ENCODE assay signal across 29 cellular contexts in the genomic region with DNA sequence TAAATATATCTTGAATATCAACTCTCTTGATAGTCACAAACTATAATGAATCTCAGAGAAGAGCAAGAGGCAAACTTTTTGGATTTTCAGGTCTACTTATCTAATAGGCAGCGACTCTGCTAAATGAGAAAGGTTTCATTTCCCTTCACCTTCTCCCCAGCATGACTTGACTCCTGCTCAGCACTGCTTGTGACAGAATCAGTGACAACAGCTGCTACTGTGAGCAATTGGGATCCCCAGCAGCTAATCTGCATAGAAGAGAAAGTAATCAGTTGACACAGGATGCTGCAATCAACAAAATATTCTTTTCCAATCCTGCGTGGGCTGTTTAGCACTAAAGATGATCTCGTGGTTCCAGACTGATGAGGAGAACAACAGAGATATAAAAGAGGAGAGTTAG.
"Had no signal": no experiment of that assay in that cellular context is flagged by ENCODE, and none has a peak within 500 bp of the region (broad histone marks: within the 10 kb centered on the region; RNA-seq: fewer than 3 reads in every experiment).

No MANE protein-coding gene starts in this region.

- DNase-seq: activated B cell treated with CpG ODN at 0.5 μM for 24 hours; activated CD4-positive, alpha-beta T cell treated with anti-CD3 and anti-CD28 coated beads, Interleukin-2, amount 50 U/mL, for 1 hour; activated CD8-positive, alpha-beta T cell treated with anti-CD3 and anti-CD28 coated beads for 36 hours; activated naive CD8-positive, alpha-beta T cell treated with anti-CD3 and anti-CD28 coated beads, Interleukin-2, amount 50 U/mL, for 24 hours; activated T-cell treated with anti-CD3 and anti-CD28 coated beads, Interleukin-2, amount 50 U/mL, for 4 hours; central memory CD4-positive, alpha-beta T cell; foreskin keratinocyte; heart left ventricle; left ventricle myocardium inferior; naive B cell; nephron progenitor cell; ovary; right lobe of liver; stimulated activated CD4-positive, alpha-beta T cell treated with anti-CD3 and anti-CD28 coated beads, Interleukin-12 subunit alpha, Interleukin-12 subunit beta, amount 100 ng/mL, for 4 hours; stimulated activated CD4-positive, alpha-beta T cell treated with anti-CD3 and anti-CD28 coated beads, Interleukin-4, amount 100 ng/mL, for 1 hour; T-helper 9 cell; uterus had no signal

- H3K27ac ChIP-seq: breast epithelium, esophagus muscularis mucosa, foreskin keratinocyte, heart left ventricle, left ventricle myocardium inferior, neutrophil, ovary, right lobe of liver, skin epidermis, thoracic aorta, uterus had no signal

- H3K36me3 Mint-ChIP-seq: activated naive CD4-positive, alpha-beta T cell treated with anti-CD3 and anti-CD28 coated beads, Interleukin-2, amount 50 U/mL, for 24 hours; naive B cell; stimulated activated effector memory CD8-positive, alpha-beta T cell treated with anti-CD3 and anti-CD28 coated beads, Interleukin-12 subunit alpha, Interleukin-12 subunit beta, amount 100 ng/mL, for 72 hours; type B pancreatic cell had no signal

- H3K27ac Mint-ChIP-seq: activated B cell treated with CpG ODN at 0.5 μM for 24 hours; activated CD8-positive, alpha-beta T cell treated with anti-CD3 and anti-CD28 coated beads for 36 hours; activated naive CD4-positive, alpha-beta T cell treated with anti-CD3 and anti-CD28 coated beads, Interleukin-2, amount 50 U/mL, for 24 hours; activated naive CD8-positive, alpha-beta T cell treated with anti-CD3 and anti-CD28 coated beads, Interleukin-2, amount 50 U/mL, for 24 hours; activated T-helper 2 cell treated with anti-CD3 and anti-CD28 coated beads, Interferon-gamma antibody, Interleukin-2, Interleukin-4, amounts not matched to agents 10 μg/mL and 5 μg/mL and 100 μg/mL, durations not matched to agents 14 hours and 24 hours and 36 hours; naive B cell; nephron progenitor cell; progenitor cell of endocrine pancreas; stimulated activated effector memory CD8-positive, alpha-beta T cell treated with anti-CD3 and anti-CD28 coated beads, Interleukin-12 subunit alpha, Interleukin-12 subunit beta, amount 100 ng/mL, for 72 hours; stimulated activated naive CD8-positive, alpha-beta T cell treated with anti-CD3 and anti-CD28 coated beads, Interleukin-15, Interleukin-2, amounts not matched to agents 100 ng/mL and 50 ng/mL, for 24 hours; type B pancreatic cell had no signal

- H3K27me3 ChIP-seq: breast epithelium, esophagus muscularis mucosa, foreskin keratinocyte, heart left ventricle, neutrophil, ovary, right lobe of liver, uterus had no signal

- H3K27me3 Mint-ChIP-seq: activated B cell treated with CpG ODN at 0.5 μM for 24 hours; activated CD8-positive, alpha-beta T cell treated with anti-CD3 and anti-CD28 coated beads for 36 hours; activated naive CD4-positive, alpha-beta T cell treated with anti-CD3 and anti-CD28 coated beads, Interleukin-2, amount 50 U/mL, for 24 hours; activated naive CD8-positive, alpha-beta T cell treated with anti-CD3 and anti-CD28 coated beads, Interleukin-2, amount 50 U/mL, for 24 hours; naive B cell; progenitor cell of endocrine pancreas; stimulated activated naive CD8-positive, alpha-beta T cell treated with anti-CD3 and anti-CD28 coated beads, Interleukin-15, Interleukin-2, amounts not matched to agents 100 ng/mL and 50 ng/mL, for 24 hours; type B pancreatic cell had no signal

- H3K4me3 Mint-ChIP-seq: activated B cell treated with CpG ODN at 0.5 μM for 24 hours; activated CD8-positive, alpha-beta T cell treated with anti-CD3 and anti-CD28 coated beads for 36 hours; activated naive CD4-positive, alpha-beta T cell treated with anti-CD3 and anti-CD28 coated beads, Interleukin-2, amount 50 U/mL, for 24 hours; activated naive CD8-positive, alpha-beta T cell treated with anti-CD3 and anti-CD28 coated beads, Interleukin-2, amount 50 U/mL, for 24 hours; activated T-cell treated with anti-CD3 and anti-CD28 coated beads, Interleukin-2, amount 50 U/mL, for 4 hours; naive B cell; nephron progenitor cell; stimulated activated effector memory CD8-positive, alpha-beta T cell treated with anti-CD3 and anti-CD28 coated beads, Interleukin-12 subunit alpha, Interleukin-12 subunit beta, amount 100 ng/mL, for 72 hours; stimulated activated naive CD8-positive, alpha-beta T cell treated with anti-CD3 and anti-CD28 coated beads, Interleukin-15, Interleukin-2, amounts not matched to agents 100 ng/mL and 50 ng/mL, for 24 hours; type B pancreatic cell had no signal

- H3K36me3 ChIP-seq: breast epithelium, esophagus muscularis mucosa, heart left ventricle, left ventricle myocardium inferior, neutrophil, ovary, right lobe of liver, thoracic aorta, uterus had no signal

- ATAC-seq: activated CD8-positive, alpha-beta T cell treated with anti-CD3 and anti-CD28 coated beads for 36 hours; activated naive CD8-positive, alpha-beta T cell treated with anti-CD3 and anti-CD28 coated beads, Interleukin-2, amount 50 U/mL, for 24 hours; activated T-cell treated with anti-CD3 and anti-CD28 coated beads, Interleukin-2, amount 50 U/mL, for 4 hours; foreskin keratinocyte; heart left ventricle; right lobe of liver; stimulated activated effector memory CD8-positive, alpha-beta T cell treated with anti-CD3 and anti-CD28 coated beads, Interleukin-12 subunit alpha, Interleukin-12 subunit beta, amount 100 ng/mL, for 72 hours had no signal

- H3K4me1 ChIP-seq: breast epithelium, esophagus muscularis mucosa, heart left ventricle, left ventricle myocardium inferior, right lobe of liver, uterus had no signal

- H3K9me3 ChIP-seq: breast epithelium, esophagus muscularis mucosa, heart left ventricle, left ventricle myocardium inferior, neutrophil, ovary, right lobe of liver, thoracic aorta, uterus had no signal

- H3K9me3 Mint-ChIP-seq: activated naive CD4-positive, alpha-beta T cell treated with anti-CD3 and anti-CD28 coated beads, Interleukin-2, amount 50 U/mL, for 24 hours; activated naive CD8-positive, alpha-beta T cell treated with anti-CD3 and anti-CD28 coated beads, Interleukin-2, amount 50 U/mL, for 24 hours; activated T-helper 2 cell treated with anti-CD3 and anti-CD28 coated beads, Interferon-gamma antibody, Interleukin-2, Interleukin-4, amounts not matched to agents 10 μg/mL and 5 μg/mL and 100 μg/mL, durations not matched to agents 14 hours and 24 hours and 36 hours; nephron progenitor cell; type B pancreatic cell had no signal

- H3K4me1 Mint-ChIP-seq: activated B cell treated with CpG ODN at 0.5 μM for 24 hours; activated naive CD4-positive, alpha-beta T cell treated with anti-CD3 and anti-CD28 coated beads, Interleukin-2, amount 50 U/mL, for 24 hours; activated naive CD8-positive, alpha-beta T cell treated with anti-CD3 and anti-CD28 coated beads, Interleukin-2, amount 50 U/mL, for 24 hours; naive B cell; stimulated activated effector memory CD8-positive, alpha-beta T cell treated with anti-CD3 and anti-CD28 coated beads, Interleukin-12 subunit alpha, Interleukin-12 subunit beta, amount 100 ng/mL, for 72 hours had no signal

- H3K4me3 ChIP-seq: breast epithelium, esophagus muscularis mucosa, heart left ventricle, left ventricle myocardium inferior, lung, ovary, right lobe of liver, skin epidermis, thoracic aorta, uterus had no signal
